Comparison of ENCODE assay signal across 21 cellular contexts in the genomic region with DNA sequence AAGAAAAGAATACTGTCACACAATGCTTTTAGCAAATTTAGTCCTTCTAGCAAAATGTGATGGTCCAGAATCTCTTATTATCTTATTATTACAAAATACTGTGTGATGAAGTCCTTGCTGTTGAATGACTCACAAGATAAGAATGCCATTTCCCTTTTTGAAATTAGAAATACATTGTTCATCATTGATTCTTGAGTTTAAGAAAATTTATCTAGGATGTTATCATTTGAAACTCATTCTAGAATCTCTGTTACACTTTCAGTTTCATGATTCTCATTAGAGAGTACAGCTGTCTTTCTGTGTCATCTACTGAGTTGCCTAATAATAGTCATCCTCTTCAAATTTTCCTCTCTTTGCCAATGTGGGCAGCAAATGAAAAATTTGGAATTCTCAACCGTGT. TPM values are rescaled to one million over a fixed set of nuclear protein-coding genes. Genes with fewer than 3 reads are reported as not detected.
DNase-seq lines count a peak whose midpoint lies in the region; ATAC-seq and TF ChIP-seq lines count a peak whose summit lies in the region.
"Had no signal": no experiment of that assay in that cellular context is flagged by ENCODE, and none has a peak within 500 bp of the region (broad histone marks: within the 10 kb centered on the region; RNA-seq: fewer than 3 reads in every experiment).

No MANE protein-coding gene starts in this region.

- ATAC-seq in activated CD4-positive, CD25-positive, alpha-beta regulatory T cell treated with anti-CD3 and anti-CD28 coated beads, Interleukin-2, amount 50 U/mL, for 24 hours, result peak; percentile 38 to 73
- ATAC-seq in omental fat pad (ENCODE audit: low FRiP score), result peak; percentile 48
- ATAC-seq: foreskin keratinocyte had no signal

- peak overlapping the region; percentile 65 for H3K27ac Mint-ChIP-seq in HFFc6
- H3K27ac Mint-ChIP-seq: activated CD4-positive, alpha-beta memory T cell treated with anti-CD3 and anti-CD28 coated beads, Interleukin-2, amount 10 ng/mL, durations not matched to agents 7 days and 5 days had no signal

- H3K36me3 Mint-ChIP-seq in HFFc6 (ENCODE audit: low read depth), result peaks cover 21% of the 10 kb centered on the region

- H3K4me3 Mint-ChIP-seq in HFFc6, result no peak overlapping the region; the same call in 1 of the 2 replicates
- H3K4me3 Mint-ChIP-seq: activated CD4-positive, alpha-beta memory T cell treated with anti-CD3 and anti-CD28 coated beads, Interleukin-2, amount 10 ng/mL, durations not matched to agents 7 days and 5 days had no signal

- H3K27me3 Mint-ChIP-seq in HFFc6 (ENCODE audit: insufficient read depth), result peaks cover 1% of the 10 kb centered on the region; the same call in 1 of the 2 replicates
- H3K27me3 Mint-ChIP-seq: activated CD4-positive, alpha-beta memory T cell treated with anti-CD3 and anti-CD28 coated beads, Interleukin-2, amount 10 ng/mL, durations not matched to agents 7 days and 5 days had no signal

- no peak overlapping the region for H3K4me3 ChIP-seq in choroid plexus epithelial cell (ENCODE audit: low read depth, low read length)
- H3K4me3 ChIP-seq: BLaER1 treated with 17β-estradiol and CSF1 and Interleukin-3, amounts not matched to agents 10 nM and 100 nM; hepatocyte; upper lobe of left lung had no signal

- no peak for TF ChIP-seq CTCF in HFFc6 (IDR thresholded peaks at IDR 0.05)
- no peak for TF ChIP-seq CTCF in choroid plexus epithelial cell (conservative IDR thresholded peaks at IDR 0.05; ENCODE audit: low read depth, low read length)
- TF ChIP-seq CTCF in omental fat pad (IDR thresholded peaks at IDR 0.05), result no peak

- H3K9me3 Mint-ChIP-seq in HFFc6, result no peaks in the 10 kb centered on the region
- H3K9me3 Mint-ChIP-seq: activated CD4-positive, alpha-beta memory T cell treated with anti-CD3 and anti-CD28 coated beads, Interleukin-2, amount 10 ng/mL, durations not matched to agents 7 days and 5 days had no signal

- DNase-seq in activated CD4-positive, CD25-positive, alpha-beta regulatory T cell treated with anti-CD3 and anti-CD28 coated beads, Interleukin-2, amount 50 U/mL, for 72 hours, result no peak
- peak; percentile 9 for DNase-seq in HFFc6
- DNase-seq in choroid plexus epithelial cell (ENCODE audit: low read depth), result peak; percentile 49
- no peak for DNase-seq in omental fat pad (ENCODE audit: low spot score)
- no peak for DNase-seq in NCI-H774 (lab: John Stamatoyannopoulos, UW)
- no peak for DNase-seq in DMS 273 (lab: John Stamatoyannopoulos, UW; ENCODE audit: unreplicated experiment)
- no peak for DNase-seq in HPDE6-E6E7 (ENCODE audit: extremely low spot score)
- DNase-seq: activated CD4-positive, alpha-beta memory T cell treated with anti-CD3 and anti-CD28 coated beads, Interleukin-2, amount 10 ng/mL, durations not matched to agents 7 days and 5 days; activated T-cell treated with anti-CD3 and anti-CD28 coated beads for 4 hours; Calu3; islet precursor cell; KG1; NCI-H1092 treated with DMSO at 0.1 percent for 48 hours; NCI-H2081; NCI-H446 treated with DMSO at 0.1 percent for 48 hours; upper lobe of left lung; WERI-Rb-1 had no signal

- peaks cover 7% of the 10 kb centered on the region for H3K4me1 Mint-ChIP-seq in HFFc6 (ENCODE audit: low read depth)

RNA-seq across cellular contexts. Expression of gene ZKSCAN5, which starts 9.6 kb away (rescaled TPM):
- total RNA-seq in HFFc6 (2021; fragmentation: NEBNext Ultra II Directional; extraction: Animal tissue kit (Norgen Biotek cat#: 25700)), result 10 to 100 TPM in 5 of 6 experiments, 1 to 10 TPM in 1; 10.0 to 12.8 (median 11.3) TPM
- 10 to 100 TPM in 1 of 4 donors, 1 to 10 TPM in 3; 6.1 to 10.2 (median 7.8) TPM for total RNA-seq in omental fat pad

RNA-seq across cellular contexts. Expression of gene ZNF394, which starts 14.0 kb away (rescaled TPM):
- total RNA-seq in HFFc6 (2021; fragmentation: NEBNext Ultra II Directional; extraction: Animal tissue kit (Norgen Biotek cat#: 25700)), result 10 to 100 TPM; 12.7 to 15.1 (median 14.4) TPM
- total RNA-seq in omental fat pad, result 10 to 100 TPM; 23.7 to 46.7 (median 35.6) TPM

RNA-seq across cellular contexts. Expression of gene FAM200A, which starts 37.9 kb away (rescaled TPM):
- total RNA-seq in HFFc6 (2021; fragmentation: NEBNext Ultra II Directional; extraction: Animal tissue kit (Norgen Biotek cat#: 25700)), result 1 to 10 TPM; 3.6 to 5.5 (median 5.3) TPM
- 1 to 10 TPM; 2.8 to 5.8 (median 3.3) TPM for total RNA-seq in omental fat pad

RNA-seq across cellular contexts. Expression of gene ZNF789, which starts 41.4 kb away (rescaled TPM):
- total RNA-seq in HFFc6 (2021; fragmentation: NEBNext Ultra II Directional; extraction: Animal tissue kit (Norgen Biotek cat#: 25700)), result 1 to 10 TPM; 5.2 to 6.4 (median 5.6) TPM
- 10 to 100 TPM in 1 of 4 donors, 1 to 10 TPM in 3; 3.4 to 11.5 (median 7.1) TPM for total RNA-seq in omental fat pad

RNA-seq across cellular contexts. Expression of gene ZNF655, which starts 44.4 kb away (rescaled TPM):
- total RNA-seq in HFFc6 (2021; fragmentation: NEBNext Ultra II Directional; extraction: Animal tissue kit (Norgen Biotek cat#: 25700)), result 10 to 100 TPM; 38.6 to 50.0 (median 43.5) TPM
- total RNA-seq in omental fat pad, result 100 to 1,000 TPM; 104 to 164 (median 109) TPM
- total RNA-seq: Calu3 had no signal

Comparison
In these comparisons a context has a peak if more than half of its experiments do, and no peak if none do; other contexts are left out.
1. DNase-seq: peak in HFFc6 (single experiment) and choroid plexus epithelial cell (single experiment); none in activated CD4-positive, CD25-positive, alpha-beta regulatory T cell treated with anti-CD3 and anti-CD28 coated beads, Interleukin-2, amount 50 U/mL, for 72 hours (single experiment), omental fat pad (single experiment), NCI-H774 (single experiment), DMS 273 (single experiment) and HPDE6-E6E7 (single experiment).